In the genomic region with DNA sequence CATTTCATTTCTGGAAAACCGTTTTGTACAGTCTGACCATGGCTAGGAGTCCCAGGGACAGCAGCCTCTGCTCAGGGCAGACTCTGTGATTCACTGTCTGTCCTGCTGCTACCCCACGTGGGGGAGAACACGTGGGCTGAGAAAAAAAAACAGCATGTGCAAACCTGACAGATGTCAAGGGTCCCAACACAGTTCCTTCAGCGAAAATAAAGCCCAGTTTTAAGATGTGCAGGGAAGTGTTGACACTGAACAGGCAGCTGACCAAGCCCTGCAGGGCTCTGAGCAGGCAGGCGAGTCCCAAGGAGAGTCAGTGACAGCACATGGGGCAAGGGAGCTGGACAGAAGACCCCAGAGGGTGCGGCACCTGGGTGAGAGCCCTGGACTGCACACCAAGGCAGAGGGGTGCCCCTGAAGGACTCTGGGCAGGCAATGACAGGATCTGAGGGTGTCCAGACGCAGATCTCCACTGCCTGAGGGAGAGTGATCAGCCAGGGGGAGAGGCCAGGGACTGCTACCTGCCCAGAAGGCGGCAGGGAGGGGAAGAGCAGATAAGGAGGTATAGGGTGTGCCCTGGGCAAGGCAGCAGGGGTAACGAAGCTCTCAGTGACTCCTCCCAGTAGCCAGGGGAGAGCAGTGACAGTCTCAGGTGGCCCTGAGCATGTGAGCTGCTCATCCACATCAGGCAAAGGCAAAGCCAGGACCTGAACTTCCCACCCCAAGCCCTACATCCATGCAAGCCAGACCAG, we compare ENCODE assay signal across 10 cellular contexts. TPM values are rescaled to one million over a fixed set of nuclear protein-coding genes. Genes with fewer than 3 reads are reported as not detected.
DNase-seq lines count a peak whose midpoint lies in the region; ATAC-seq and TF ChIP-seq lines count a peak whose summit lies in the region.
"Had no signal": no experiment of that assay in that cellular context is flagged by ENCODE, and none has a peak within 500 bp of the region (broad histone marks: within the 10 kb centered on the region; RNA-seq: fewer than 3 reads in every experiment).

No MANE protein-coding gene starts in this region.

- no peak overlapping the region for H3K4me3 ChIP-seq in CD4-positive, CD25-positive, alpha-beta regulatory T cell (ENCODE audit: low read depth, low read length)
- no peak overlapping the region for H3K4me3 ChIP-seq in fibroblast of pulmonary artery (replicated peaks; ENCODE audit: low read depth, low read length)

- ATAC-seq in CD4-positive, CD25-positive, alpha-beta regulatory T cell (ENCODE audit: low read depth in 2 of 2) = no peak

- no peak overlapping the region for H3K4me3 Mint-ChIP-seq in CD4-positive, CD25-positive, alpha-beta regulatory T cell
- H3K4me3 Mint-ChIP-seq: activated CD4-positive, alpha-beta memory T cell treated with anti-CD3 and anti-CD28 coated beads for 36 hours had no signal

- H3K36me3 ChIP-seq in CD4-positive, CD25-positive, alpha-beta regulatory T cell (ENCODE audit: control insufficient read depth, insufficient read depth, low read length) = peaks cover 7% of the 10 kb centered on the region

- H3K27me3 ChIP-seq in CD4-positive, CD25-positive, alpha-beta regulatory T cell (ENCODE audit: control insufficient read depth, insufficient read depth, low read length) = no peaks in the 10 kb centered on the region

- H3K9me3 ChIP-seq in CD4-positive, CD25-positive, alpha-beta regulatory T cell (ENCODE audit: control insufficient read depth in 2 of 2, low read length in 2 of 2) = no peaks in the 10 kb centered on the region

- H3K36me3 Mint-ChIP-seq in CD4-positive, CD25-positive, alpha-beta regulatory T cell = peaks cover 10% of the 10 kb centered on the region

- H3K4me1 ChIP-seq in CD4-positive, CD25-positive, alpha-beta regulatory T cell (ENCODE audit: control insufficient read depth, insufficient read depth, low read length, poor library complexity, severe bottlenecking) = peaks cover 4% of the 10 kb centered on the region

- no peaks in the 10 kb centered on the region for H3K27me3 Mint-ChIP-seq in CD4-positive, CD25-positive, alpha-beta regulatory T cell
- H3K27me3 Mint-ChIP-seq: activated CD4-positive, alpha-beta memory T cell treated with anti-CD3 and anti-CD28 coated beads for 36 hours had no signal

- no peak for DNase-seq in CD4-positive, CD25-positive, alpha-beta regulatory T cell
- no peak for DNase-seq in RWPE1 (ENCODE audit: low spot score)
- peak; percentile 64 for DNase-seq in fibroblast of pulmonary artery (ENCODE audit: low read depth)
- DNase-seq in non-pigmented ciliary epithelial cell (ENCODE audit: low read depth) = peak; percentile 36
- DNase-seq in stimulated activated CD4-positive, alpha-beta T cell treated with anti-CD3 and anti-CD28 coated beads, Interleukin-12 subunit alpha, Interleukin-12 subunit beta, amount 100 ng/mL, for 4 hours = no peak
- no peak for DNase-seq in NCI-H2107 treated with DMSO at 0.1 percent for 48 hours (lab: John Stamatoyannopoulos, UW; ENCODE audit: unreplicated experiment)
- DNase-seq in kidney tubule cell (ENCODE audit: low spot score) = no peak
- no peak for DNase-seq in GOT3 (lab: John Stamatoyannopoulos, UW)
- DNase-seq: activated CD4-positive, alpha-beta memory T cell treated with anti-CD3 and anti-CD28 coated beads for 36 hours; NCI-H1930 had no signal

- H3K9me3 Mint-ChIP-seq in CD4-positive, CD25-positive, alpha-beta regulatory T cell = no peaks in the 10 kb centered on the region
- H3K9me3 Mint-ChIP-seq: activated CD4-positive, alpha-beta memory T cell treated with anti-CD3 and anti-CD28 coated beads for 36 hours had no signal

- peaks cover 0 to 11% (median 4%) of the 10 kb centered on the region in 4 donors for H3K4me1 Mint-ChIP-seq in CD4-positive, CD25-positive, alpha-beta regulatory T cell

- no peak for TF ChIP-seq CTCF in RWPE1 (conservative IDR thresholded peaks at IDR 0.05; ENCODE audit: low read depth)
- no peak for TF ChIP-seq CTCF in fibroblast of pulmonary artery (IDR thresholded peaks at IDR 0.05; ENCODE audit: low read length, missing control alignments)

- POLR2A ChIA-PET in RWPE1 (lab: Yijun Ruan, JAX; ENCODE audit: low non-redundant PET) = interaction anchor here (0.6 kb wide), 1 partner anchor 41 kb away, joined by 3 read pairs; no protein-coding TSS in a partner anchor

- peak overlapping the region in 2 of 3 donors; percentile 14 to 63 for H3K27ac Mint-ChIP-seq in CD4-positive, CD25-positive, alpha-beta regulatory T cell
- H3K27ac Mint-ChIP-seq: activated CD4-positive, alpha-beta memory T cell treated with anti-CD3 and anti-CD28 coated beads for 36 hours had no signal

- CTCF ChIA-PET in RWPE1 (lab: Yijun Ruan, JAX) = interaction anchor here (0.6 to 0.7 kb wide), 2 partner anchors 38 to 115 kb away, joined by 3 to 4 read pairs; no protein-coding TSS in a partner anchor

- H3K27ac ChIP-seq in CD4-positive, CD25-positive, alpha-beta regulatory T cell (ENCODE audit: insufficient read depth, low read length, poor library complexity, severe bottlenecking) = no peak overlapping the region
- H3K27ac ChIP-seq in RWPE1 = peak overlapping the region; percentile 66

RNA-seq across cellular contexts. Expression of a gene that starts 5.1 kb away (rescaled TPM):
- 1.7 TPM for total RNA-seq in CD4-positive, CD25-positive, alpha-beta regulatory T cell
- polyA plus RNA-seq in CD4-positive, CD25-positive, alpha-beta regulatory T cell = 1 to 10 TPM; 2.5 to 9.2 (median 6.2) TPM

RNA-seq across cellular contexts. Expression of a gene that starts 34.0 kb away (rescaled TPM):
- total RNA-seq in CD4-positive, CD25-positive, alpha-beta regulatory T cell = not detected
- under 1 TPM in 1 of 4 donors, not detected in 3; 0.38 TPM for polyA plus RNA-seq in CD4-positive, CD25-positive, alpha-beta regulatory T cell

RNA-seq across cellular contexts. Expression of a gene that starts 39.2 kb away (rescaled TPM):
- 51.6 TPM for total RNA-seq in CD4-positive, CD25-positive, alpha-beta regulatory T cell
- polyA plus RNA-seq in CD4-positive, CD25-positive, alpha-beta regulatory T cell = 10 to 100 TPM in 3 of 4 donors, 1 to 10 TPM in 1; 8.8 to 18.0 (median 12.3) TPM

Comparison
In these comparisons a context has a peak if more than half of its experiments do, and no peak if none do; other contexts are left out.
1. DNase-seq: peak in fibroblast of pulmonary artery (single experiment) and non-pigmented ciliary epithelial cell (single experiment); none in CD4-positive, CD25-positive, alpha-beta regulatory T cell (0 of 3), RWPE1 (single experiment), stimulated activated CD4-positive, alpha-beta T cell treated with anti-CD3 and anti-CD28 coated beads, Interleukin-12 subunit alpha, Interleukin-12 subunit beta, amount 100 ng/mL, for 4 hours (single experiment), NCI-H2107 treated with DMSO at 0.1 percent for 48 hours (single experiment), kidney tubule cell (single experiment) and GOT3 (single experiment).